Comparison of ENCODE assay signal across 8 cellular contexts in genomic region chr11:57311109-57311936, GRCh38. TPM values are rescaled to one million over a fixed set of nuclear protein-coding genes. Genes with fewer than 3 reads are reported as not detected.
A peak's percentile ranks its signal among the peaks of the same experiment; 100 is the strongest.
DNase-seq lines count a peak whose midpoint lies in the region; ATAC-seq and TF ChIP-seq lines count a peak whose summit lies in the region.

No MANE protein-coding gene starts in this region.

- 0% methylated on average over 2 of the region's 31 CpGs; no CpG with 5 or more reads in 1 of the 2 experiments for WGBS in IMR-90 (ENCODE audit: extremely low coverage in 2 of 2, insufficient read length in 1 of 2), 2 experiments
- 1% methylated on average over 14 to 29 of the region's 31 CpGs for WGBS in body of pancreas, 2 donors

- peak overlapping the region; percentile 90 for H2AFZ ChIP-seq in IMR-90 (replicated peaks; ENCODE audit: low read length, poor library complexity)

- H3K27ac Mint-ChIP-seq in T-helper 17 cell: peak overlapping the region; percentile 43

- H3K36me3 ChIP-seq in IMR-90 (ENCODE audit: control insufficient read depth, insufficient read depth, low read length) (peaks cover 71% of the 10 kb centered on the region), body of pancreas (replicated peaks in 1 of 2; ENCODE audit: insufficient read depth in 1 of 2, low read depth in 2 of 2) (peaks cover 3 to 6% of the 10 kb centered on the region in 2 donors)

- peak overlapping the region; percentile 26 to 86; a peak in 3 of 4 replicates for H4K8ac ChIP-seq in IMR-90 (ENCODE audit: low read depth in 2 of 2, low read length in 2 of 2)

- no peaks in the 10 kb centered on the region for H3K27me3 Mint-ChIP-seq in T-helper 17 cell

- H3K4me1 ChIP-seq in IMR-90 (ENCODE audit: control insufficient read depth, insufficient read depth, low read length) (peaks cover 50% of the 10 kb centered on the region), body of pancreas (peaks cover 81% of the 10 kb centered on the region)

- TF ChIP-seq RAD21 in IMR-90 (IDR thresholded peaks at IDR 0.05; ENCODE audit: low read length): no peak

- DNase-seq in Daoy (ENCODE audit: low read depth) (peak; percentile 98), IMR-90 (peak; percentile 97), T-helper 17 cell (peak in 1 of 3 donors; percentile 23), body of pancreas (peak; percentile 95 to 98 (median 98)), iPS DF 19.7 (ENCODE audit: low read depth, low spot score) (peak; percentile 84), skeletal muscle cell (ENCODE audit: low read depth) (peak; percentile 97), RPMI8226 (no peak)

- H2BK15ac ChIP-seq in IMR-90 (ENCODE audit: low read depth, low read length): peak overlapping the region; percentile 76; the same call in 2 of the 3 replicates

- H3K4ac ChIP-seq in IMR-90 (ENCODE audit: low read depth, low read length): peak overlapping the region; percentile 93

- dilution Hi-C loops in IMR-90 (cut with HindIII; ENCODE audit: low sequenced_read_pairs, unreplicated experiment): no loop called here

- peak overlapping the region; percentile 88 for H2BK20ac ChIP-seq in IMR-90 (ENCODE audit: low read depth, low read length)

- H2BK5ac ChIP-seq in IMR-90 (ENCODE audit: low read depth, low read length, poor library complexity, severe bottlenecking): peak overlapping the region; percentile 87

- peak overlapping the region; percentile 52 for H3K18ac ChIP-seq in IMR-90 (ENCODE audit: low read depth, low read length)

- ATAC-seq in GM21737 (IDR thresholded peaks at IDR 0.05; ENCODE audit: unreplicated experiment) (peak; percentile 98), IMR-90 (ENCODE audit: low read depth) (peak; percentile 94), T-helper 17 cell (peak; percentile 68), body of pancreas (peak; percentile 93)

- peaks cover 4% of the 10 kb centered on the region for H3K36me3 Mint-ChIP-seq in T-helper 17 cell (ENCODE audit: low read depth)

- peak overlapping the region; percentile 97 for H3K27ac ChIP-seq in IMR-90 (ENCODE audit: insufficient read depth, low read length)
- H3K27ac ChIP-seq in body of pancreas: peak overlapping the region; percentile 84 to 97 (median 92)

- H3K27me3 ChIP-seq in IMR-90 (ENCODE audit: control insufficient read depth, insufficient read depth, low read length) (no peaks in the 10 kb centered on the region), body of pancreas (no peaks in the 10 kb centered on the region)

- peak overlapping the region; percentile 99 for H2AK9ac ChIP-seq in IMR-90 (replicated peaks; ENCODE audit: low read depth, low read length, poor library complexity)

- H3K4me3 ChIP-seq in IMR-90 (ENCODE audit: insufficient read depth, low read depth, low read length) (peak overlapping the region; percentile 43), body of pancreas (no peak overlapping the region), skeletal muscle cell (ENCODE audit: low read depth, low read length) (peak overlapping the region; percentile 54)

- H3K14ac ChIP-seq in IMR-90 (replicated peaks; ENCODE audit: low read depth, low read length): peak overlapping the region; percentile 83

- peaks cover 58% of the 10 kb centered on the region for H3K9me1 ChIP-seq in IMR-90 (ENCODE audit: insufficient read depth, low read length)

- peaks cover 9% of the 10 kb centered on the region for H3K4me1 Mint-ChIP-seq in T-helper 17 cell

- no peak for TF ChIP-seq CTCF in IMR-90 (conservative IDR thresholded peaks at IDR 0.05; ENCODE audit: low read depth, low read length)
- TF ChIP-seq CTCF in body of pancreas (IDR thresholded peaks at IDR 0.05): no peak

- H3K9me3 ChIP-seq in IMR-90 (ENCODE audit: control insufficient read depth, insufficient read depth, low read length) (no peaks in the 10 kb centered on the region), T-helper 17 cell (ENCODE audit: control insufficient read depth, low read length, poor library complexity, severe bottlenecking) (no peaks in the 10 kb centered on the region), body of pancreas (no peaks in the 10 kb centered on the region)

- H3K79me1 ChIP-seq in IMR-90 (ENCODE audit: low read depth in 1 of 2, low read length in 2 of 2): peaks cover 27 to 81% of the 10 kb centered on the region in 2 experiments

- peak overlapping the region; percentile 98 for H3K23ac ChIP-seq in IMR-90 (ENCODE audit: low read depth, low read length)

- peak overlapping the region; percentile 79 for H2BK120ac ChIP-seq in IMR-90 (ENCODE audit: low read depth, low read length)

- H4K91ac ChIP-seq in IMR-90 (ENCODE audit: insufficient read depth, low read depth, low read length): peak overlapping the region; percentile 82

- peaks cover 61% of the 10 kb centered on the region for H4K20me1 ChIP-seq in IMR-90 (ENCODE audit: insufficient read depth, low read length)

- H2AK5ac ChIP-seq in IMR-90 (ENCODE audit: low read depth, low read length): peak overlapping the region; percentile 81

- in situ Hi-C loops in IMR-90 (cut with MboI; ENCODE audit: low sequenced_read_pairs): no loop called here

- no peak overlapping the region; the same call in 1 of the 2 replicates for H4K5ac ChIP-seq in IMR-90 (ENCODE audit: low read depth, low read length)

- POLR2A ChIA-PET in IMR-90 (lab: Charles Lee; ENCODE audit: unreplicated experiment): interaction anchor here (0.5 to 2.5 kb wide), 3 partner anchors 11 to 99 kb away, joined by 7 to 16 read pairs (median 7); no protein-coding TSS in a partner anchor

- H3K4me2 ChIP-seq in IMR-90 (ENCODE audit: low read depth, low read length): peak overlapping the region; percentile 88

- no TSS peak for BruUV-seq in IMR-90 (replicated peaks; lab: Mats Ljungman, UMichigan)

- peak overlapping the region; percentile 71 for H3K4me3 Mint-ChIP-seq in T-helper 17 cell

- CTCF ChIA-PET in IMR-90 (lab: Yijun Ruan, JAX): no interaction called here

- TF ChIP-seq POLR2A in IMR-90 (IDR thresholded peaks at IDR 0.05; ENCODE audit: low read depth, low read length) (peak; percentile 65; the same call in 1 of the 2 replicates), body of pancreas (IDR thresholded peaks at IDR 0.05) (peak; percentile 86 to 93 (median 90))

- peak overlapping the region; percentile 79 for H3K56ac ChIP-seq in IMR-90 (ENCODE audit: extremely low read depth, insufficient read depth, low read length)

- peak overlapping the region; percentile 73 for H3K9ac ChIP-seq in IMR-90 (ENCODE audit: low read depth, low read length)

- intact Hi-C loops in IMR-90 (cut with micrococcal nuclease): loop anchor here (1.0 kb wide), 2 partner anchors 11 to 33 kb away; no protein-coding TSS in a partner anchor
- intact Hi-C loops in body of pancreas (cut with DNase I): no loop called here

TF ChIP-seq in IMR-90, 13 proteins besides CTCF, POLR2A, EP300 and RAD21 (continues in another document):
- TF ChIP-seq BHLHE40 (IDR thresholded peaks at IDR 0.05; ENCODE audit: low read depth, low read length): peak; percentile 56; the same call in 1 of the 2 replicates
- peak; percentile 20; the same call in 1 of the 2 replicates for TF ChIP-seq CEBPB (IDR thresholded peaks at IDR 0.05; ENCODE audit: low read depth, low read length)
- TF ChIP-seq, protein P1, sequence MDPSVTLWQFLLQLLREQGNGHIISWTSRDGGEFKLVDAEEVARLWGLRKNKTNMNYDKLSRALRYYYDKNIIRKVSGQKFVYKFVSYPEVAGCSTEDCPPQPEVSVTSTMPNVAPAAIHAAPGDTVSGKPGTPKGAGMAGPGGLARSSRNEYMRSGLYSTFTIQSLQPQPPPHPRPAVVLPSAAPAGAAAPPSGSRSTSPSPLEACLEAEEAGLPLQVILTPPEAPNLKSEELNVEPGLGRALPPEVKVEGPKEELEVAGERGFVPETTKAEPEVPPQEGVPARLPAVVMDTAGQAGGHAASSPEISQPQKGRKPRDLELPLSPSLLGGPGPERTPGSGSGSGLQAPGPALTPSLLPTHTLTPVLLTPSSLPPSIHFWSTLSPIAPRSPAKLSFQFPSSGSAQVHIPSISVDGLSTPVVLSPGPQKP (IDR thresholded peaks at IDR 0.05; ENCODE audit: borderline replicate concordance, low read depth, low read length): no peak
- TF ChIP-seq RFX5 (IDR thresholded peaks at IDR 0.05; ENCODE audit: low read depth, low read length): no peak
- TF ChIP-seq CHD1 (IDR thresholded peaks at IDR 0.05; ENCODE audit: low read depth, low read length): 0 out of 2 replicates have a peak, but pooled peaks have one; percentile 33
- peak; percentile 93 for TF ChIP-seq MAZ (IDR thresholded peaks at IDR 0.05; ENCODE audit: borderline replicate concordance, low read depth, low read length)
- TF ChIP-seq, protein P2, sequence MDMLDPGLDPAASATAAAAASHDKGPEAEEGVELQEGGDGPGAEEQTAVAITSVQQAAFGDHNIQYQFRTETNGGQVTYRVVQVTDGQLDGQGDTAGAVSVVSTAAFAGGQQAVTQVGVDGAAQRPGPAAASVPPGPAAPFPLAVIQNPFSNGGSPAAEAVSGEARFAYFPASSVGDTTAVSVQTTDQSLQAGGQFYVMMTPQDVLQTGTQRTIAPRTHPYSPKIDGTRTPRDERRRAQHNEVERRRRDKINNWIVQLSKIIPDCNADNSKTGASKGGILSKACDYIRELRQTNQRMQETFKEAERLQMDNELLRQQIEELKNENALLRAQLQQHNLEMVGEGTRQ (IDR thresholded peaks at IDR 0.05; ENCODE audit: low read depth, low read length): no peak
- TF ChIP-seq MAFK (IDR thresholded peaks at IDR 0.05; ENCODE audit: low read depth, low read length): no peak
- no peak for TF ChIP-seq SMC3 (IDR thresholded peaks at IDR 0.05; ENCODE audit: low read depth, low read length)
- no peak for TF ChIP-seq NFE2L2 (IDR thresholded peaks at IDR 0.05; ENCODE audit: low read depth, low read length)

RNA-seq across cellular contexts. Expression of gene TNKS1BP1, which starts 13.4 kb away (rescaled TPM):
- total RNA-seq in Daoy (2014; rRNA removed; shearing (Covaris generic)): 16.2 and 17.8 TPM in 2 replicates
- 28.6 and 31.7 TPM in 2 replicates for total RNA-seq in IMR-90 (2012; rRNA removed)
- 68.0 and 71.4 TPM in 2 replicates for polyA plus RNA-seq in IMR-90 (2012; rRNA removed)
- 42.9 and 47.7 TPM in 2 replicates for polyA plus RNA-seq in IMR-90 (2012; cell fraction: cytosol; rRNA removed)
- polyA plus RNA-seq in IMR-90 (2012; cell fraction: nucleus; rRNA removed; ENCODE audit: low replicate concordance): 157 and 165 TPM in 2 replicates
- 10 to 100 TPM in 1 of 2 donors, 1 to 10 TPM in 1; 8.7 to 16.2 TPM for total RNA-seq in T-helper 17 cell
- 100 to 1,000 TPM in 1 of 2 donors, 10 to 100 TPM in 1; 83.5 to 115 TPM for total RNA-seq in body of pancreas

RNA-seq across cellular contexts. Expression of gene SSRP1, which starts 24.4 kb away (rescaled TPM):
- total RNA-seq in Daoy (2014; rRNA removed; shearing (Covaris generic)): 202 and 241 TPM in 2 replicates
- total RNA-seq in IMR-90 (2012; rRNA removed) (144 and 146 TPM in 2 replicates), T-helper 17 cell (10 to 100 TPM; 46.4 to 47.2 TPM), body of pancreas (10 to 100 TPM; 44.2 to 51.9 TPM)
- 101 and 106 TPM in 2 replicates for polyA plus RNA-seq in IMR-90 (2012; rRNA removed)
- 58.6 and 84.5 TPM in 2 replicates for polyA plus RNA-seq in IMR-90 (2012; cell fraction: cytosol; rRNA removed)
- 41.6 and 70.5 TPM in 2 replicates for polyA plus RNA-seq in IMR-90 (2012; cell fraction: nucleus; rRNA removed; ENCODE audit: low replicate concordance)

RNA-seq across cellular contexts. Expression of gene P2RX3, which starts 26.8 kb away (rescaled TPM):
- total RNA-seq in Daoy (2014; rRNA removed; shearing (Covaris generic)): not detected in 2 replicates
- total RNA-seq in IMR-90 (2012; rRNA removed) (not detected in 2 replicates), T-helper 17 cell (not detected), body of pancreas (not detected)
- polyA plus RNA-seq in IMR-90 (2012; rRNA removed): not detected in 2 replicates
- not detected in 2 replicates for polyA plus RNA-seq in IMR-90 (2012; cell fraction: cytosol; rRNA removed)
- polyA plus RNA-seq in IMR-90 (2012; cell fraction: nucleus; rRNA removed; ENCODE audit: low replicate concordance): not detected in 2 replicates

Comparison
In these comparisons a context has a peak if more than half of its experiments do, and no peak if none do; other contexts are left out.
1. H3K4me3 ChIP-seq: peak in IMR-90 (single experiment) and skeletal muscle cell (single experiment); none in body of pancreas (0 of 2).
2. Peak in every context shown above with its lines, with median percentiles within 50 percentile points of each other: ATAC-seq.